ENCODE assay signal across 1 cellular context in genomic region chr10:124686707-124687376, GRCh38.
TF ChIP-seq lines count a peak whose summit lies in the region.

No MANE protein-coding gene starts in this region.

TF ChIP-seq in SK-N-SH treated with all-trans-retinoic acid at 6 μM for 48 hours, 23 proteins besides CTCF, POLR2A, EP300 and RAD21:
- no peak for TF ChIP-seq PATZ1 (CRISPR knock-in tag; IDR thresholded peaks at IDR 0.05; ENCODE audit: borderline replicate concordance)
- no peak for TF ChIP-seq PPARA (CRISPR knock-in tag; IDR thresholded peaks at IDR 0.05; ENCODE audit: borderline replicate concordance)
- TF ChIP-seq OSR1 (CRISPR knock-in tag; IDR thresholded peaks at IDR 0.05), result no peak
- TF ChIP-seq GLIS3 (CRISPR knock-in tag; IDR thresholded peaks at IDR 0.05), result no peak
- no peak for TF ChIP-seq TSHZ2 (CRISPR knock-in tag; IDR thresholded peaks at IDR 0.05)
- TF ChIP-seq SNAI2 (CRISPR knock-in tag; IDR thresholded peaks at IDR 0.05), result no peak
- no peak for TF ChIP-seq CREB5 (CRISPR knock-in tag; IDR thresholded peaks at IDR 0.05; ENCODE audit: low read depth)
- TF ChIP-seq POU6F1 (CRISPR knock-in tag; IDR thresholded peaks at IDR 0.05; ENCODE audit: borderline replicate concordance, low read depth), result no peak
- no peak for TF ChIP-seq ZNF565 (CRISPR knock-in tag; conservative IDR thresholded peaks at IDR 0.05; ENCODE audit: low read depth)
- TF ChIP-seq TOX (CRISPR knock-in tag; IDR thresholded peaks at IDR 0.05; ENCODE audit: borderline replicate concordance), result no peak
- no peak for TF ChIP-seq CSRNP3 (CRISPR knock-in tag; IDR thresholded peaks at IDR 0.05)
- TF ChIP-seq ZNF70 (CRISPR knock-in tag; IDR thresholded peaks at IDR 0.05), result no peak
